Comparison of ENCODE assay signal across 8 cellular contexts in the genomic region with DNA sequence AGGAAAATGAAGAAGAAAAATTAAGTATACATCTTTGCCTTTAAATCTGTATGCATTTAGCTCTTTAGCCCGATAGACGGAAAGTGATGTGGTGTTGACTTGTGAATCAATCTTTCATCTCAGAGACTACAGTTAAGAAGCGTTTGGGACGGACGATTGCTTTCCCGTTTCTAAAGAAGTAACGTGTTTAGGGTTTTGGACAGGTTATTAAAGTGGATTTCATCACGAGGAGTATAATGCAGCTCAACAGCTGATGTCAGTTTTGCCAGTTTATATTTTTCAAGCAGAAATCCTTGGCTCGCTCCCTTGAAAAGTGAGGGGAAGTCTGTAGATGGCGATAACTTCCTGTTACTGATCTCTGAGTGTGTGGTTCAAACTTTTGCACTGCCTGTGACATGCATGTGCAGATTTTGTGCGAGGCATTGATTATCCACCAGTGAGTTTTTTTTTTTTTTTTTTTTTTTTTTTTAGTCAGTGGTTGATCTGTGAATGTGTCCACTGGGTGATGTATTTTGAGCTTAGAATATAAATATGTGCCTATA. TPM values are rescaled to one million over a fixed set of nuclear protein-coding genes. Genes with fewer than 3 reads are reported as not detected.
DNase-seq lines count a peak whose midpoint lies in the region; ATAC-seq and TF ChIP-seq lines count a peak whose summit lies in the region.

No MANE protein-coding gene starts in this region.

- DNase-seq in SK-N-SH: no peak
- peak; percentile 72 for DNase-seq in medulla oblongata (ENCODE audit: extremely low spot score)
- DNase-seq in type B pancreatic cell (ENCODE audit: extremely low spot score, unreplicated experiment): no peak
- DNase-seq in effector memory CD4-positive, alpha-beta T cell: no peak
- DNase-seq in AG20443 (ENCODE audit: low spot score): no peak

- H3K27me3 ChIP-seq in SK-N-SH (ENCODE audit: insufficient read depth): peaks cover 42% of the 10 kb centered on the region
- H3K27me3 ChIP-seq in effector memory CD4-positive, alpha-beta T cell (replicated peaks; ENCODE audit: control insufficient read depth, insufficient read depth, low read length, poor library complexity, severe bottlenecking): peaks cover 15% of the 10 kb centered on the region

- CTCF ChIA-PET in SK-N-SH (lab: Yijun Ruan, JAX): no interaction called here

- H3K9me3 Mint-ChIP-seq in brain (peaks cover 0 to 2% (median 0%) of the 10 kb centered on the region in 5 experiments), type B pancreatic cell (no peaks in the 10 kb centered on the region)

- no peaks in the 10 kb centered on the region for H4K20me1 ChIP-seq in SK-N-SH (ENCODE audit: insufficient read depth)

- H3K27ac ChIP-seq in SK-N-SH (ENCODE audit: low read depth in 2 of 2, low read length in 1 of 2): no peak overlapping the region
- no peak overlapping the region for H3K27ac ChIP-seq in effector memory CD4-positive, alpha-beta T cell (ENCODE audit: insufficient read depth, low read length, poor library complexity, severe bottlenecking)

- ATAC-seq in SK-N-SH treated with all-trans-retinoic acid at 6 μM for 48 hours (no peak), GM19351 (IDR thresholded peaks at IDR 0.05; ENCODE audit: unreplicated experiment) (no peak)

- POLR2A ChIA-PET in SK-N-SH (lab: Yijun Ruan, JAX): no interaction called here

- TF ChIP-seq EP300 in SK-N-SH (IDR thresholded peaks at IDR 0.05; ENCODE audit: borderline replicate concordance in 1 of 2, low read depth in 1 of 2, low read length in 1 of 2): no peak

- 2% methylated on average over 10 of the region's 11 CpGs for WGBS in SK-N-SH (ENCODE audit: low lambda C conversion rate)

- no peak overlapping the region for H3K9ac ChIP-seq in SK-N-SH

- no peaks in the 10 kb centered on the region for H3K9me2 ChIP-seq in SK-N-SH

- no peaks in the 10 kb centered on the region for H3K79me2 ChIP-seq in SK-N-SH (ENCODE audit: insufficient read depth)

- H3K4me2 ChIP-seq in SK-N-SH: 0 out of 2 replicates have a peak overlapping the region, but pooled peaks have one; percentile 3

- H3K4me3 ChIP-seq in SK-N-SH (ENCODE audit: low read depth in 2 of 2, low read length in 1 of 2): no peak overlapping the region
- no peak overlapping the region for H3K4me3 ChIP-seq in effector memory CD4-positive, alpha-beta T cell (ENCODE audit: insufficient read depth, low read depth, low read length, poor library complexity, severe bottlenecking)

- peak overlapping the region; percentile 87 to 91 (median 89) for H3K27ac Mint-ChIP-seq in brain
- peak overlapping the region; percentile 77 for H3K27ac Mint-ChIP-seq in type B pancreatic cell

- no peak for TF ChIP-seq CTCF in SK-N-SH (IDR thresholded peaks at IDR 0.05)
- TF ChIP-seq CTCF in brain (conservative IDR thresholded peaks at IDR 0.05): peak; percentile 36 to 44
- TF ChIP-seq CTCF in type B pancreatic cell (conservative IDR thresholded peaks at IDR 0.05): peak; percentile 28

- H3K27me3 Mint-ChIP-seq in brain (peaks cover 25% of the 10 kb centered on the region), type B pancreatic cell (peaks cover 46% of the 10 kb centered on the region)

- peaks cover 64% of the 10 kb centered on the region for H3K4me1 Mint-ChIP-seq in brain
- H3K4me1 Mint-ChIP-seq in type B pancreatic cell (ENCODE audit: unreplicated experiment): peaks cover 20% of the 10 kb centered on the region

- H3K36me3 Mint-ChIP-seq in brain: no peaks in the 10 kb centered on the region
- H3K36me3 Mint-ChIP-seq in type B pancreatic cell: no peaks in the 10 kb centered on the region

- H3K36me3 ChIP-seq in SK-N-SH (replicated peaks in 1 of 2; ENCODE audit: control insufficient read depth in 1 of 2, insufficient read depth in 2 of 2, low read length in 1 of 2): no peaks in the 10 kb centered on the region
- no peaks in the 10 kb centered on the region for H3K36me3 ChIP-seq in effector memory CD4-positive, alpha-beta T cell (ENCODE audit: control insufficient read depth, insufficient read depth, low read length)

- H3F3A ChIP-seq in SK-N-SH (replicated peaks; ENCODE audit: insufficient read depth): no peaks in the 10 kb centered on the region

- no peak overlapping the region for H2AFZ ChIP-seq in SK-N-SH (ENCODE audit: low read depth)

- H3K9me3 ChIP-seq in SK-N-SH: no peaks in the 10 kb centered on the region
- no peaks in the 10 kb centered on the region for H3K9me3 ChIP-seq in effector memory CD4-positive, alpha-beta T cell (ENCODE audit: control insufficient read depth, low read length)

- no peaks in the 10 kb centered on the region for H3K4me1 ChIP-seq in SK-N-SH (ENCODE audit: control insufficient read depth in 1 of 2, insufficient read depth in 2 of 2, low read depth in 1 of 2, low read length in 1 of 2)
- no peaks in the 10 kb centered on the region for H3K4me1 ChIP-seq in effector memory CD4-positive, alpha-beta T cell (ENCODE audit: control insufficient read depth, insufficient read depth, low read length, poor library complexity, severe bottlenecking)

- TF ChIP-seq RAD21 in SK-N-SH (IDR thresholded peaks at IDR 0.05; ENCODE audit: low read length): no peak

- H3K4me3 Mint-ChIP-seq in brain: peak overlapping the region; percentile 90 to 94 (median 91)
- peak overlapping the region; percentile 94 for H3K4me3 Mint-ChIP-seq in type B pancreatic cell

TF ChIP-seq in SK-N-SH, 30 proteins besides CTCF, POLR2A, EP300 and RAD21 (continues in another document):
- TF ChIP-seq FOXJ3 (CRISPR knock-in tag; IDR thresholded peaks at IDR 0.05) (no peak), FOXM1 (IDR thresholded peaks at IDR 0.05; ENCODE audit: low read depth) (no peak), ELF1 (IDR thresholded peaks at IDR 0.05) (no peak), MXI1 (IDR thresholded peaks at IDR 0.05; ENCODE audit: low read depth, low read length) (no peak), GABPA (IDR thresholded peaks at IDR 0.05; ENCODE audit: low read depth) (no peak), YY1 (IDR thresholded peaks at IDR 0.05; ENCODE audit: low read depth) (no peak), GATA2 (CRISPR knock-in tag; IDR thresholded peaks at IDR 0.05) (no peak), NRF1 (IDR thresholded peaks at IDR 0.05; ENCODE audit: low read depth, low read length) (no peak), POLR2AphosphoS5 (IDR thresholded peaks at IDR 0.05; ENCODE audit: low read depth, low read length) (no peak), NFIC (IDR thresholded peaks at IDR 0.05; ENCODE audit: borderline replicate concordance) (no peak), JUND (IDR thresholded peaks at IDR 0.05) (no peak)
- TF ChIP-seq, protein P1, sequence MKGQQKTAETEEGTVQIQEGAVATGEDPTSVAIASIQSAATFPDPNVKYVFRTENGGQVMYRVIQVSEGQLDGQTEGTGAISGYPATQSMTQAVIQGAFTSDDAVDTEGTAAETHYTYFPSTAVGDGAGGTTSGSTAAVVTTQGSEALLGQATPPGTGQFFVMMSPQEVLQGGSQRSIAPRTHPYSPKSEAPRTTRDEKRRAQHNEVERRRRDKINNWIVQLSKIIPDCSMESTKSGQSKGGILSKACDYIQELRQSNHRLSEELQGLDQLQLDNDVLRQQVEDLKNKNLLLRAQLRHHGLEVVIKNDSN (IDR thresholded peaks at IDR 0.05; ENCODE audit: borderline replicate concordance, low read depth): no peak

TF ChIP-seq in SK-N-SH treated with all-trans-retinoic acid at 6 μM for 48 hours, 23 proteins besides CTCF, POLR2A, EP300 and RAD21 (continues in another document):
- TF ChIP-seq, protein P2, sequence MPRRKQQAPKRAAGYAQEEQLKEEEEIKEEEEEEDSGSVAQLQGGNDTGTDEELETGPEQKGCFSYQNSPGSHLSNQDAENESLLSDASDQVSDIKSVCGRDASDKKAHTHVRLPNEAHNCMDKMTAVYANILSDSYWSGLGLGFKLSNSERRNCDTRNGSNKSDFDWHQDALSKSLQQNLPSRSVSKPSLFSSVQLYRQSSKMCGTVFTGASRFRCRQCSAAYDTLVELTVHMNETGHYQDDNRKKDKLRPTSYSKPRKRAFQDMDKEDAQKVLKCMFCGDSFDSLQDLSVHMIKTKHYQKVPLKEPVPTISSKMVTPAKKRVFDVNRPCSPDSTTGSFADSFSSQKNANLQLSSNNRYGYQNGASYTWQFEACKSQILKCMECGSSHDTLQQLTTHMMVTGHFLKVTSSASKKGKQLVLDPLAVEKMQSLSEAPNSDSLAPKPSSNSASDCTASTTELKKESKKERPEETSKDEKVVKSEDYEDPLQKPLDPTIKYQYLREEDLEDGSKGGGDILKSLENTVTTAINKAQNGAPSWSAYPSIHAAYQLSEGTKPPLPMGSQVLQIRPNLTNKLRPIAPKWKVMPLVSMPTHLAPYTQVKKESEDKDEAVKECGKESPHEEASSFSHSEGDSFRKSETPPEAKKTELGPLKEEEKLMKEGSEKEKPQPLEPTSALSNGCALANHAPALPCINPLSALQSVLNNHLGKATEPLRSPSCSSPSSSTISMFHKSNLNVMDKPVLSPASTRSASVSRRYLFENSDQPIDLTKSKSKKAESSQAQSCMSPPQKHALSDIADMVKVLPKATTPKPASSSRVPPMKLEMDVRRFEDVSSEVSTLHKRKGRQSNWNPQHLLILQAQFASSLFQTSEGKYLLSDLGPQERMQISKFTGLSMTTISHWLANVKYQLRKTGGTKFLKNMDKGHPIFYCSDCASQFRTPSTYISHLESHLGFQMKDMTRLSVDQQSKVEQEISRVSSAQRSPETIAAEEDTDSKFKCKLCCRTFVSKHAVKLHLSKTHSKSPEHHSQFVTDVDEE (CRISPR knock-in tag; IDR thresholded peaks at IDR 0.05): no peak
- TF ChIP-seq RARB (CRISPR knock-in tag; IDR thresholded peaks at IDR 0.05): no peak
- no peak for TF ChIP-seq ZFP3 (CRISPR knock-in tag; IDR thresholded peaks at IDR 0.05)
- TF ChIP-seq, protein P3, sequence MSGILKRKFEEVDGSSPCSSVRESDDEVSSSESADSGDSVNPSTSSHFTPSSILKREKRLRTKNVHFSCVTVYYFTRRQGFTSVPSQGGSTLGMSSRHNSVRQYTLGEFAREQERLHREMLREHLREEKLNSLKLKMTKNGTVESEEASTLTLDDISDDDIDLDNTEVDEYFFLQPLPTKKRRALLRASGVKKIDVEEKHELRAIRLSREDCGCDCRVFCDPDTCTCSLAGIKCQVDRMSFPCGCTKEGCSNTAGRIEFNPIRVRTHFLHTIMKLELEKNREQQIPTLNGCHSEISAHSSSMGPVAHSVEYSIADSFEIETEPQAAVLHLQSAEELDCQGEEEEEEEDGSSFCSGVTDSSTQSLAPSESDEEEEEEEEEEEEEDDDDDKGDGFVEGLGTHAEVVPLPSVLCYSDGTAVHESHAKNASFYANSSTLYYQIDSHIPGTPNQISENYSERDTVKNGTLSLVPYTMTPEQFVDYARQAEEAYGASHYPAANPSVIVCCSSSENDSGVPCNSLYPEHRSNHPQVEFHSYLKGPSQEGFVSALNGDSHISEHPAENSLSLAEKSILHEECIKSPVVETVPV (CRISPR knock-in tag; IDR thresholded peaks at IDR 0.05): no peak
- TF ChIP-seq SNAI2 (CRISPR knock-in tag; IDR thresholded peaks at IDR 0.05): no peak
- TF ChIP-seq TOX (CRISPR knock-in tag; IDR thresholded peaks at IDR 0.05; ENCODE audit: borderline replicate concordance): no peak

RNA-seq across cellular contexts. Expression of a gene that starts 1.1 kb away (rescaled TPM):
- polyA plus RNA-seq in SK-N-SH (2012; rRNA removed): not detected in 2 replicates
- under 0.01 TPM in 1 of 2 replicates, not detected in the other for polyA plus RNA-seq in SK-N-SH (2012; cell fraction: cytosol; rRNA removed)
- 0.01 TPM in 1 of 2 replicates, not detected in the other for polyA plus RNA-seq in SK-N-SH (2012; cell fraction: nucleus; rRNA removed)
- 85.6 TPM for polyA plus RNA-seq in brain (ENCODE audit: insufficient read depth, low read depth, low replicate concordance)
- total RNA-seq in type B pancreatic cell (ENCODE audit: low replicate concordance): 5.7 and 79.7 TPM in 2 replicates

Comparison
In these comparisons a context has a peak if more than half of its experiments do, and no peak if none do; other contexts are left out.
1. RNA of a gene that starts 1.1 kb away (polyA plus RNA-seq): 85.6 TPM in brain (single experiment); under 0.01 to 0.01 TPM in SK-N-SH; every median in the first group is over 10 times any median in the second.